ENCODE assay signal across 36 cellular contexts in genomic region chr15:26854435-26854834, GRCh38. TPM values are rescaled to one million over a fixed set of nuclear protein-coding genes. Genes with fewer than 3 reads are reported as not detected.
"Had no signal": no experiment of that assay in that cellular context is flagged by ENCODE, and none has a peak within 500 bp of the region (broad histone marks: within the 10 kb centered on the region; RNA-seq: fewer than 3 reads in every experiment).

No MANE protein-coding gene starts in this region.

- H3K36me3 ChIP-seq: adrenal gland, ascending aorta, brain microvascular endothelial cell, breast epithelium, cardiac muscle cell had no signal

- H3K9me3 ChIP-seq: adrenal gland, ascending aorta, body of pancreas, breast epithelium had no signal

- DNase-seq: activated effector memory CD4-positive, alpha-beta T cell treated with anti-CD3 and anti-CD28 coated beads, Interleukin-2, amount 50 U/mL, for 16 hours; activated effector memory CD4-positive, alpha-beta T cell treated with Interleukin-2 at 50 U/mL for 16 hours; activated gamma-delta T cell; activated gamma-delta T cell treated with Interleukin-2 at 50 U/mL for 16 hours; activated naive CD4-positive, alpha-beta T cell; activated naive CD4-positive, alpha-beta T cell treated with anti-CD3 and anti-CD28 coated beads for 36 hours; activated naive CD4-positive, alpha-beta T cell treated with anti-CD3 and anti-CD28 coated beads, Interleukin-2, amount 10 ng/mL, durations not matched to agents 7 days and 5 days; activated naive CD4-positive, alpha-beta T cell treated with anti-CD3 and anti-CD28 coated beads, Interleukin-2, amount 50 U/mL, for 16 hours; activated naive CD4-positive, alpha-beta T cell treated with Interleukin-2 at 50 U/mL for 16 hours; activated naive CD8-positive, alpha-beta T cell treated with anti-CD3 and anti-CD28 coated beads for 36 hours; activated naive CD8-positive, alpha-beta T cell treated with anti-CD3 and anti-CD28 coated beads, Interleukin-2, amount 10 ng/mL, durations not matched to agents 7 days and 5 days; activated naive CD8-positive, alpha-beta T cell treated with anti-CD3 and anti-CD28 coated beads, Interleukin-2, amount 50 U/mL, for 24 hours; activated T-cell treated with anti-CD3 and anti-CD28 coated beads, Interleukin-2, amount 50 U/mL, for 24 hours; activated T-cell treated with anti-CD3 and anti-CD28 coated beads, Interleukin-2, amount 50 U/mL, for 4 hours; activated T-cell treated with anti-CD3 and anti-CD28 coated beads, Interleukin-2, amount 50 U/mL, for 48 hours; activated T-cell treated with anti-CD3 and anti-CD28 coated beads, Interleukin-2, amount 50 U/mL, for 72 hours; adrenal gland; amniotic stem cell; amygdala; anterior cingulate cortex; aorta; body of pancreas; brain microvascular endothelial cell; caudate nucleus; central memory CD4-positive, alpha-beta T cell; cerebellar nuclear complex had no signal

- H3K4me1 ChIP-seq: adrenal gland, ascending aorta, body of pancreas, breast epithelium had no signal

- FAIRE-seq: astrocyte, bronchial epithelial cell had no signal

- H3K27ac ChIP-seq: adrenal gland, ascending aorta, body of pancreas, brain microvascular endothelial cell, breast epithelium, cardiac muscle cell had no signal

- H3K4me3 ChIP-seq: adrenal gland, ascending aorta, body of pancreas, breast epithelium, cardiac muscle cell had no signal

- ATAC-seq: activated naive CD4-positive, alpha-beta T cell treated with anti-CD3 and anti-CD28 coated beads, Interleukin-2, amount 50 U/mL, for 72 hours; activated naive CD8-positive, alpha-beta T cell treated with anti-CD3 and anti-CD28 coated beads, Interleukin-2, amount 50 U/mL, for 24 hours; activated T-cell treated with anti-CD3 and anti-CD28 coated beads, Interleukin-2, amount 50 U/mL, for 4 hours; activated T-cell treated with anti-CD3 and anti-CD28 coated beads, Interleukin-2, amount 50 U/mL, for 72 hours; activated T-helper 17 cell treated with anti-CD3 and anti-CD28 coated beads, Interleukin-2, amount 50 U/mL, for 72 hours; body of pancreas had no signal

- H3K27me3 ChIP-seq: adrenal gland, body of pancreas, brain microvascular endothelial cell, cardiac muscle cell had no signal

RNA-seq across cellular contexts. Expression of gene GABRA5, which starts 12.4 kb away (rescaled TPM):
- total RNA-seq: activated naive CD4-positive, alpha-beta T cell treated with anti-CD3 and anti-CD28 coated beads for 36 hours; activated naive CD4-positive, alpha-beta T cell treated with anti-CD3 and anti-CD28 coated beads, Interleukin-2, amount 50 U/mL, for 72 hours; activated naive CD8-positive, alpha-beta T cell treated with anti-CD3 and anti-CD28 coated beads for 36 hours; activated naive CD8-positive, alpha-beta T cell treated with anti-CD3 and anti-CD28 coated beads, Interleukin-2, amount 10 ng/mL, durations not matched to agents 7 days and 5 days; activated T-cell treated with anti-CD3 and anti-CD28 coated beads, Interleukin-2, amount 50 U/mL, for 4 hours; activated T-cell treated with anti-CD3 and anti-CD28 coated beads, Interleukin-2, amount 50 U/mL, for 72 hours; activated T-helper 1 cell treated with anti-CD3 and anti-CD28 coated beads, Interleukin-12 subunit alpha, Interleukin-12 subunit beta, Interleukin-2, Interleukin-4 antibody, amounts not matched to agents 30 ng/mL and 10 ng/mL and 1 ng/mL, durations not matched to agents 14 hours and 24 hours and 36 hours; activated T-helper 17 cell treated with anti-CD3 and anti-CD28 coated beads, Interleukin-2, amount 50 U/mL, for 72 hours; activated T-helper 2 cell treated with anti-CD3 and anti-CD28 coated beads, Interferon-gamma antibody, Interleukin-2, Interleukin-4, amounts not matched to agents 10 μg/mL and 5 μg/mL and 100 μg/mL, durations not matched to agents 14 hours and 24 hours and 36 hours; adrenal gland; aorta; ascending aorta; breast epithelium; bronchial epithelial cell; cardiac muscle cell; cardiac septum had no signal
- polyA plus RNA-seq: aorta had no signal
